ENCODE assay signal across 1 cellular context in genomic region chr20:64073476-64074183, GRCh38.
TF ChIP-seq lines count a peak whose summit lies in the region.

No MANE protein-coding gene starts in this region.

TF ChIP-seq in GM23338, 12 proteins besides CTCF, POLR2A, EP300 and RAD21:
- TF ChIP-seq ZNF114 (CRISPR knock-in tag; IDR thresholded peaks at IDR 0.05) (no peak), REST (IDR thresholded peaks at IDR 0.05; ENCODE audit: unreplicated experiment) (no peak), EZH2phosphoT487 (IDR thresholded peaks at IDR 0.05; ENCODE audit: unreplicated experiment) (no peak), STAT1 (IDR thresholded peaks at IDR 0.05; ENCODE audit: unreplicated experiment) (no peak)
